27 cellular contexts compared by ENCODE assay signal in the genomic region with DNA sequence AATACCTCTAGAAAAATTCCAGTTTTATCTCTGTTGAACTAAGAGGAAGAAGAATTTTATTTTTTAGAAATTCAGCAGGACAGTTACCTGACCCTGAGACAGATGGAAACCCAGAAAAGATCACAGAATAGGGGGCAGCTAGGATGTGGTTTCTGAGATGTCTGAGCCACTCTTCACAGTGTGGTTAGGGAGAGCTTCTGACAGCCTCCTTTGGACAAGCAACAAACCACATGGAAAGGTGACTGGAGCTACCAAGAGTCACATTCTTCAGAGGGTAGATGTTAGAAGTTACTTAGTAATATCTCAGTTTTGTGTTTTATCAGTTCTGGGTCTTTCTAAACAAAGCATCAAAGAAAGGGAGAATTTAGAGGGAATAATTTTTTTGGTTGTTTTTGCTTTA.
DNase-seq lines count a peak whose midpoint lies in the region; ATAC-seq, FAIRE-seq and TF ChIP-seq lines count a peak whose summit lies in the region.
"Had no signal": no experiment of that assay in that cellular context is flagged by ENCODE, and none has a peak within 500 bp of the region (broad histone marks: within the 10 kb centered on the region; RNA-seq: fewer than 3 reads in every experiment).

No MANE protein-coding gene starts in this region.

- 0 out of 2 replicates have a peak overlapping the region, but pooled peaks have one; percentile 4 for H3K4me2 ChIP-seq in KMS-11
- no peak overlapping the region for H3K4me2 ChIP-seq in GM12878 (ENCODE audit: control insufficient read depth, insufficient read depth)

- peaks cover 3% of the 10 kb centered on the region for H3K36me3 Mint-ChIP-seq in activated CD8-positive, alpha-beta T cell treated with anti-CD3 and anti-CD28 coated beads, Interleukin-2, amount 10 ng/mL, durations not matched to agents 7 days and 5 days (ENCODE audit: low read depth)
- no peaks in the 10 kb centered on the region for H3K36me3 Mint-ChIP-seq in activated CD8-positive, alpha-beta T cell treated with anti-CD3 and anti-CD28 coated beads for 36 hours (ENCODE audit: low read depth)
- no peaks in the 10 kb centered on the region for H3K36me3 Mint-ChIP-seq in stimulated activated effector memory CD8-positive, alpha-beta T cell treated with anti-CD3 and anti-CD28 coated beads, Interleukin-12 subunit alpha, Interleukin-12 subunit beta, amount 100 ng/mL, for 72 hours

- SMC1A ChIA-PET in GM12878 (lab: Charles Lee; ENCODE audit: uncharacterized antibody, unreplicated experiment), result interaction anchor here (1.7 kb wide), 1 partner anchor 19 kb away, joined by 3 read pairs; no protein-coding TSS in a partner anchor

- no peak for TF ChIP-seq RAD21 in GM12878 (IDR thresholded peaks at IDR 0.05; ENCODE audit: insufficient read depth, low read depth, low read length)

- peaks cover 21% of the 10 kb centered on the region for H3K9me3 Mint-ChIP-seq in activated CD8-positive, alpha-beta T cell treated with anti-CD3 and anti-CD28 coated beads, Interleukin-2, amount 10 ng/mL, durations not matched to agents 7 days and 5 days (ENCODE audit: insufficient read depth)
- peaks cover 20% of the 10 kb centered on the region for H3K9me3 Mint-ChIP-seq in activated CD8-positive, alpha-beta T cell treated with anti-CD3 and anti-CD28 coated beads for 36 hours
- peaks cover 17% of the 10 kb centered on the region for H3K9me3 Mint-ChIP-seq in stimulated activated effector memory CD8-positive, alpha-beta T cell treated with anti-CD3 and anti-CD28 coated beads, Interleukin-12 subunit alpha, Interleukin-12 subunit beta, amount 100 ng/mL, for 72 hours

- H3K4me3 Mint-ChIP-seq in activated CD8-positive, alpha-beta T cell treated with anti-CD3 and anti-CD28 coated beads, Interleukin-2, amount 10 ng/mL, durations not matched to agents 7 days and 5 days, result no peak overlapping the region
- H3K4me3 Mint-ChIP-seq in activated CD8-positive, alpha-beta T cell treated with anti-CD3 and anti-CD28 coated beads for 36 hours, result no peak overlapping the region
- no peak overlapping the region for H3K4me3 Mint-ChIP-seq in stimulated activated effector memory CD8-positive, alpha-beta T cell treated with anti-CD3 and anti-CD28 coated beads, Interleukin-12 subunit alpha, Interleukin-12 subunit beta, amount 100 ng/mL, for 72 hours
- H3K4me3 Mint-ChIP-seq: activated CD4-positive, alpha-beta T cell treated with anti-CD3 and anti-CD28 coated beads, Interleukin-2, amount 10 ng/mL, durations not matched to agents 7 days and 5 days; naive thymus-derived CD8-positive, alpha-beta T cell; T-helper 17 cell had no signal

- ATAC-seq in activated CD8-positive, alpha-beta T cell treated with anti-CD3 and anti-CD28 coated beads, Interleukin-2, amount 10 ng/mL, durations not matched to agents 7 days and 5 days, result peak; percentile 47
- no peak for ATAC-seq in activated CD8-positive, alpha-beta T cell treated with anti-CD3 and anti-CD28 coated beads for 36 hours
- no peak for ATAC-seq in GM12878
- peak; percentile 61 for ATAC-seq in stimulated activated effector memory CD8-positive, alpha-beta T cell treated with anti-CD3 and anti-CD28 coated beads, Interleukin-12 subunit alpha, Interleukin-12 subunit beta, amount 100 ng/mL, for 72 hours
- ATAC-seq: HCT116; left lung; naive thymus-derived CD8-positive, alpha-beta T cell; T-helper 17 cell had no signal

- peaks cover 6% of the 10 kb centered on the region for H3K9me3 ChIP-seq in GM12878 (replicated peaks; ENCODE audit: control insufficient read depth, insufficient read depth, low read length)

- POLR2A ChIA-PET in activated CD8-positive, alpha-beta T cell treated with anti-CD3 and anti-CD28 coated beads, Interleukin-2, amount 10 ng/mL, durations not matched to agents 7 days and 5 days (lab: Charles Lee), result no interaction called here
- POLR2A ChIA-PET in activated CD8-positive, alpha-beta T cell treated with anti-CD3 and anti-CD28 coated beads for 36 hours (lab: Charles Lee), result no interaction called here
- POLR2A ChIA-PET in GM12878 (lab: Charles Lee), result no interaction called here

- no peaks in the 10 kb centered on the region for H3K36me3 ChIP-seq in KMS-11 (ENCODE audit: insufficient read depth)
- no peaks in the 10 kb centered on the region for H3K36me3 ChIP-seq in GM12878 (ENCODE audit: control insufficient read depth in 2 of 2, insufficient read depth in 2 of 2, low read length in 1 of 2)
- H3K36me3 ChIP-seq: left lung had no signal

- H4K20me1 ChIP-seq in KMS-11 (ENCODE audit: insufficient read depth), result no peaks in the 10 kb centered on the region
- no peaks in the 10 kb centered on the region for H4K20me1 ChIP-seq in GM12878 (ENCODE audit: control insufficient read depth, insufficient read depth)

- FAIRE-seq in GM12878 (lab: Jason Lieb, UNC), result no peak
- FAIRE-seq: A204.1, bronchial epithelial cell, endometrium, HTR-8/SVneo had no signal

- H3K9ac ChIP-seq in KMS-11 (no peak overlapping the region), GM12878 (ENCODE audit: control insufficient read depth, insufficient read depth, low read length) (no peak overlapping the region)

- DNase-seq in activated CD8-positive, alpha-beta T cell treated with anti-CD3 and anti-CD28 coated beads, Interleukin-2, amount 10 ng/mL, durations not matched to agents 7 days and 5 days, result no peak
- no peak for DNase-seq in activated CD8-positive, alpha-beta T cell treated with anti-CD3 and anti-CD28 coated beads for 36 hours
- DNase-seq in GM12878 (ENCODE audit: low read depth, low spot score), result no peak
- no peak for DNase-seq in stimulated activated effector memory CD8-positive, alpha-beta T cell treated with anti-CD3 and anti-CD28 coated beads, Interleukin-12 subunit alpha, Interleukin-12 subunit beta, amount 100 ng/mL, for 72 hours (ENCODE audit: low spot score in 2 of 2)
- no peak for DNase-seq in HK-2 (ENCODE audit: unreplicated experiment)
- no peak for DNase-seq in NCI-H1694 treated with DMSO at 0.1 percent for 48 hours (lab: John Stamatoyannopoulos, UW)
- no peak for DNase-seq in A172 (ENCODE audit: low spot score)
- DNase-seq: activated CD4-positive, alpha-beta T cell treated with anti-CD3 and anti-CD28 coated beads, Interleukin-2, amount 10 ng/mL, durations not matched to agents 7 days and 5 days; activated CD8-positive, alpha-beta memory T cell treated with anti-CD3 and anti-CD28 coated beads, Interleukin-2, amount 50 U/mL, for 48 hours; cortex of kidney; Karpas-422; left lung; naive thymus-derived CD8-positive, alpha-beta T cell; NCI-H1105 treated with DMSO at 0.1 percent for 48 hours; NCI-H2107; stimulated activated CD4-positive, alpha-beta T cell treated with anti-CD3 and anti-CD28 coated beads, Interleukin-4, amount 100 ng/mL, for 4 hours; T-helper 17 cell; trophoblast cell had no signal

- no peak for TF ChIP-seq POLR2A in GM12878 (IDR thresholded peaks at IDR 0.05; ENCODE audit: low read depth, low read length)

- peaks cover 13% of the 10 kb centered on the region for H3K4me1 Mint-ChIP-seq in activated CD8-positive, alpha-beta T cell treated with anti-CD3 and anti-CD28 coated beads, Interleukin-2, amount 10 ng/mL, durations not matched to agents 7 days and 5 days (ENCODE audit: low read depth)
- H3K4me1 Mint-ChIP-seq in activated CD8-positive, alpha-beta T cell treated with anti-CD3 and anti-CD28 coated beads for 36 hours (ENCODE audit: low read depth), result peaks cover 5% of the 10 kb centered on the region
- peaks cover 4% of the 10 kb centered on the region for H3K4me1 Mint-ChIP-seq in stimulated activated effector memory CD8-positive, alpha-beta T cell treated with anti-CD3 and anti-CD28 coated beads, Interleukin-12 subunit alpha, Interleukin-12 subunit beta, amount 100 ng/mL, for 72 hours
- H3K4me1 Mint-ChIP-seq: activated CD4-positive, alpha-beta T cell treated with anti-CD3 and anti-CD28 coated beads, Interleukin-2, amount 10 ng/mL, durations not matched to agents 7 days and 5 days; T-helper 17 cell had no signal

- no TSS peak for BruUV-seq in GM12878 (replicated peaks; lab: Mats Ljungman, UMichigan)

- intact Hi-C loops in activated CD8-positive, alpha-beta T cell treated with anti-CD3 and anti-CD28 coated beads for 36 hours (cut with micrococcal nuclease), result no loop called here
- intact Hi-C loops in GM12878 (cut with micrococcal nuclease; ENCODE audit: unreplicated experiment), result no loop called here

- H3K4me1 ChIP-seq in KMS-11 (ENCODE audit: low read depth, poor library complexity, severe bottlenecking) (peaks cover 10% of the 10 kb centered on the region), GM12878 (ENCODE audit: control insufficient read depth, insufficient read depth, low read length) (no peaks in the 10 kb centered on the region)
- H3K4me1 ChIP-seq: left lung had no signal

- no peak overlapping the region for H3K27ac Mint-ChIP-seq in activated CD8-positive, alpha-beta T cell treated with anti-CD3 and anti-CD28 coated beads, Interleukin-2, amount 10 ng/mL, durations not matched to agents 7 days and 5 days
- no peak overlapping the region for H3K27ac Mint-ChIP-seq in activated CD8-positive, alpha-beta T cell treated with anti-CD3 and anti-CD28 coated beads for 36 hours
- no peak overlapping the region for H3K27ac Mint-ChIP-seq in stimulated activated effector memory CD8-positive, alpha-beta T cell treated with anti-CD3 and anti-CD28 coated beads, Interleukin-12 subunit alpha, Interleukin-12 subunit beta, amount 100 ng/mL, for 72 hours
- H3K27ac Mint-ChIP-seq: activated CD4-positive, alpha-beta T cell treated with anti-CD3 and anti-CD28 coated beads, Interleukin-2, amount 10 ng/mL, durations not matched to agents 7 days and 5 days; activated T-helper 2 cell treated with anti-CD3 and anti-CD28 coated beads, Interferon-gamma antibody, Interleukin-2, Interleukin-4, amounts not matched to agents 10 μg/mL and 5 μg/mL and 100 μg/mL, durations not matched to agents 14 hours and 24 hours and 36 hours; naive thymus-derived CD8-positive, alpha-beta T cell; T-helper 17 cell had no signal

- no peaks in the 10 kb centered on the region for H3K27me3 ChIP-seq in KMS-11 (ENCODE audit: insufficient read depth, low read depth)
- H3K27me3 ChIP-seq in GM12878 (replicated peaks in 1 of 2; ENCODE audit: control insufficient read depth in 2 of 2, insufficient read depth in 2 of 2, low read length in 1 of 2), result no peaks in the 10 kb centered on the region; a peak in 1 of 4 replicates
- H3K27me3 ChIP-seq: left lung had no signal

- CTCF ChIA-PET in activated CD8-positive, alpha-beta T cell treated with anti-CD3 and anti-CD28 coated beads, Interleukin-2, amount 10 ng/mL, durations not matched to agents 7 days and 5 days (lab: Charles Lee), result interaction anchor here (1.2 kb wide), 1 partner anchor 32 kb away, joined by 3 read pairs; no protein-coding TSS in a partner anchor
- CTCF ChIA-PET in activated CD8-positive, alpha-beta T cell treated with anti-CD3 and anti-CD28 coated beads for 36 hours (lab: Charles Lee), result interaction anchor here (0.6 kb wide), 1 partner anchor 22 kb away, joined by 3 read pairs; no protein-coding TSS in a partner anchor
- CTCF ChIA-PET in GM12878 (lab: Yijun Ruan, JAX), result no interaction called here

- H3K79me2 ChIP-seq in KMS-11 (ENCODE audit: insufficient read depth, low read depth) (no peaks in the 10 kb centered on the region), GM12878 (ENCODE audit: control insufficient read depth, insufficient read depth, low read length) (no peaks in the 10 kb centered on the region)

- H3K4me3 ChIP-seq in KMS-11 (IDR thresholded peaks at IDR 0.05; ENCODE audit: insufficient read depth, low read depth, low read length), result no peak overlapping the region
- H3K4me3 ChIP-seq in GM12878, result no peak overlapping the region
- H3K4me3 ChIP-seq: left lung had no signal

- RAD21 ChIA-PET in GM12878 (lab: Charles Lee; ENCODE audit: unreplicated experiment), result no interaction called here

- no peak for TF ChIP-seq CTCF in activated CD8-positive, alpha-beta T cell treated with anti-CD3 and anti-CD28 coated beads for 36 hours (IDR thresholded peaks at IDR 0.05)
- TF ChIP-seq CTCF in KMS-11 (conservative IDR thresholded peaks at IDR 0.05; ENCODE audit: low read depth, low read length) (no peak), GM12878 (IDR thresholded peaks at IDR 0.05 in 2 of 3, conservative IDR thresholded peaks at IDR 0.05 in 1 of 3; ENCODE audit: control insufficient read depth in 2 of 3, extremely low read depth in 1 of 3, insufficient read depth in 1 of 3, low read depth in 3 of 3, low read length in 3 of 3) (no peak)

- H3K27me3 Mint-ChIP-seq in activated CD8-positive, alpha-beta T cell treated with anti-CD3 and anti-CD28 coated beads, Interleukin-2, amount 10 ng/mL, durations not matched to agents 7 days and 5 days (ENCODE audit: low read depth), result peaks cover 14% of the 10 kb centered on the region
- H3K27me3 Mint-ChIP-seq in activated CD8-positive, alpha-beta T cell treated with anti-CD3 and anti-CD28 coated beads for 36 hours, result peaks cover 11% of the 10 kb centered on the region

- no peak overlapping the region for H2AFZ ChIP-seq in KMS-11 (ENCODE audit: low read depth)
- H2AFZ ChIP-seq in GM12878 (ENCODE audit: control insufficient read depth, low read depth, low read length), result no peak overlapping the region

- H3K27ac ChIP-seq in KMS-11, result no peak overlapping the region
- no peak overlapping the region for H3K27ac ChIP-seq in GM12878 (ENCODE audit: control insufficient read depth, insufficient read depth)
- H3K27ac ChIP-seq: C4-2B, left lung, VCaP had no signal

- no peak for TF ChIP-seq EP300 in GM12878 (IDR thresholded peaks at IDR 0.05; ENCODE audit: borderline replicate concordance in 1 of 2, control insufficient read depth in 1 of 2, low read depth in 2 of 2, low read length in 2 of 2)

- in situ Hi-C loops in GM12878 (cut with MboI), result no loop called here

Comparison
In these comparisons a context has a peak if more than half of its experiments do, and no peak if none do; other contexts are left out.
1. ATAC-seq: peak in activated CD8-positive, alpha-beta T cell treated with anti-CD3 and anti-CD28 coated beads, Interleukin-2, amount 10 ng/mL, durations not matched to agents 7 days and 5 days (single experiment) and stimulated activated effector memory CD8-positive, alpha-beta T cell treated with anti-CD3 and anti-CD28 coated beads, Interleukin-12 subunit alpha, Interleukin-12 subunit beta, amount 100 ng/mL, for 72 hours (single experiment); none in activated CD8-positive, alpha-beta T cell treated with anti-CD3 and anti-CD28 coated beads for 36 hours (single experiment) and GM12878 (single experiment).